Comparison of ENCODE assay signal across 28 cellular contexts in the genomic region with DNA sequence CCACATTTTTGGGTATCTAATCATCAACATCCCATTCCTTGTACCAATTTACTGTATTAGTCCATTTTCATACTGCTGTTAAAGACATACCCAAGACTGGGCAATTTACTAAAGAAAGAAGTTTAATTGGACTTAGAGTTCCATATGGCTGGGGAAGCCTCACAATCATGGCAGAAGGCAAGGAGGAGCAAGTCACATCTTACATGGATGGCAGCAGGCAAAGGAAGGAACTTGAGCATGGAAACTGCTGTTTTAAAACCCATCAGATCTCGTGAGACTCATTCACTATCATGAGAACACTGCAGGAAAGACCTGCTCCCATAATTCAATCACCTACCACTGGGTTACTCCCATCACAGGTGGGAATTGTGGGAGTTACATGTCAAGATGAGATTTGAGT.
"Had no signal": no experiment of that assay in that cellular context is flagged by ENCODE, and none has a peak within 500 bp of the region (broad histone marks: within the 10 kb centered on the region; RNA-seq: fewer than 3 reads in every experiment).

No MANE protein-coding gene starts in this region.

- H3K36me3 ChIP-seq: colonic mucosa, esophagus muscularis mucosa, esophagus squamous epithelium, gastrocnemius medialis, gastroesophageal sphincter, heart left ventricle, heart right ventricle had no signal

- H3K4me3 ChIP-seq: colonic mucosa, coronary artery, dorsolateral prefrontal cortex, esophagus muscularis mucosa, esophagus squamous epithelium, gastrocnemius medialis, gastroesophageal sphincter, heart left ventricle, heart right ventricle had no signal

- H3K27ac ChIP-seq: colonic mucosa, coronary artery, dorsolateral prefrontal cortex, epithelial cell of prostate, esophagus muscularis mucosa, esophagus squamous epithelium, foreskin keratinocyte, gastrocnemius medialis, gastroesophageal sphincter, heart left ventricle, heart right ventricle had no signal

- ATAC-seq: effector memory CD8-positive, alpha-beta T cell; esophagus mucosa; foreskin keratinocyte; gastrocnemius medialis; gastroesophageal sphincter; heart left ventricle; heart right ventricle had no signal

- H3K27me3 ChIP-seq: colonic mucosa, dorsolateral prefrontal cortex, esophagus muscularis mucosa, esophagus squamous epithelium, gastrocnemius medialis, gastroesophageal sphincter, heart left ventricle, heart right ventricle had no signal

- H3K4me1 ChIP-seq: colonic mucosa, esophagus muscularis mucosa, foreskin keratinocyte, gastrocnemius medialis, gastroesophageal sphincter, heart left ventricle, heart right ventricle had no signal

- FAIRE-seq: colon, endometrium, endothelial cell of umbilical vein, frontal cortex had no signal

- DNase-seq: colonic mucosa; cortex of kidney; dermis blood vessel endothelial cell; dorsolateral prefrontal cortex; effector CD4-positive, alpha-beta T cell; effector CD8-positive, alpha-beta T cell; effector memory CD4-positive, alpha-beta T cell; effector memory CD8-positive, alpha-beta T cell; endodermal cell; erythroblast; esophagus squamous epithelium; foreskin fibroblast; foreskin keratinocyte; foreskin melanocyte; gastrocnemius medialis; glutamatergic neuron; head of caudate nucleus; heart left ventricle; heart right ventricle had no signal

- H3K9me3 ChIP-seq: colonic mucosa, esophagus muscularis mucosa, gastrocnemius medialis, gastroesophageal sphincter, heart left ventricle, heart right ventricle had no signal
